Comparison of ENCODE assay signal across 27 cellular contexts in genomic region chr5:126398791-126399190, GRCh38. TPM values are rescaled to one million over a fixed set of nuclear protein-coding genes. Genes with fewer than 3 reads are reported as not detected.
"Had no signal": no experiment of that assay in that cellular context is flagged by ENCODE, and none has a peak within 500 bp of the region (broad histone marks: within the 10 kb centered on the region; RNA-seq: fewer than 3 reads in every experiment).

No MANE protein-coding gene starts in this region.

- H3K4me3 Mint-ChIP-seq: activated CD8-positive, alpha-beta T cell treated with anti-CD3 and anti-CD28 coated beads for 36 hours; activated naive CD4-positive, alpha-beta T cell treated with anti-CD3 and anti-CD28 coated beads for 36 hours; activated T-cell treated with anti-CD3 and anti-CD28 coated beads, Interleukin-2, amount 50 U/mL, for 24 hours; activated T-helper 1 cell treated with anti-CD3 and anti-CD28 coated beads, Interleukin-12 subunit alpha, Interleukin-12 subunit beta, Interleukin-2, Interleukin-4 antibody, amounts not matched to agents 30 ng/mL and 10 ng/mL and 1 ng/mL, durations not matched to agents 14 hours and 24 hours and 36 hours had no signal

- H3K4me3 ChIP-seq: SJCRH30, SK-N-MC had no signal

- H3K4me1 ChIP-seq: SJCRH30 had no signal

- ATAC-seq: activated CD8-positive, alpha-beta T cell treated with anti-CD3 and anti-CD28 coated beads for 36 hours; activated naive CD4-positive, alpha-beta T cell treated with anti-CD3 and anti-CD28 coated beads, Interleukin-2, amount 50 U/mL, for 72 hours; Panc1 had no signal

- H3K27ac Mint-ChIP-seq: activated CD8-positive, alpha-beta T cell treated with anti-CD3 and anti-CD28 coated beads for 36 hours; activated naive CD4-positive, alpha-beta T cell treated with anti-CD3 and anti-CD28 coated beads for 36 hours; activated naive CD4-positive, alpha-beta T cell treated with anti-CD3 and anti-CD28 coated beads, Interleukin-2, amount 50 U/mL, for 72 hours; activated T-cell treated with anti-CD3 and anti-CD28 coated beads, Interleukin-2, amount 50 U/mL, for 24 hours; activated T-helper 1 cell treated with anti-CD3 and anti-CD28 coated beads, Interleukin-12 subunit alpha, Interleukin-12 subunit beta, Interleukin-2, Interleukin-4 antibody, amounts not matched to agents 30 ng/mL and 10 ng/mL and 1 ng/mL, durations not matched to agents 14 hours and 24 hours and 36 hours had no signal

- DNase-seq: activated CD4-positive, alpha-beta T cell treated with anti-CD3 and anti-CD28 coated beads for 1 hour; activated CD4-positive, alpha-beta T cell treated with anti-CD3 and anti-CD28 coated beads for 48 hours; activated CD4-positive, CD25-positive, alpha-beta regulatory T cell; activated CD8-positive, alpha-beta T cell treated with anti-CD3 and anti-CD28 coated beads for 36 hours; activated gamma-delta T cell treated with Interleukin-2 at 50 U/mL for 16 hours; activated naive CD4-positive, alpha-beta T cell treated with anti-CD3 and anti-CD28 coated beads for 36 hours; activated T-cell treated with anti-CD3 and anti-CD28 coated beads, Interleukin-2, amount 50 U/mL, for 24 hours; anterior cingulate cortex; brain microvascular endothelial cell; central memory CD4-positive, alpha-beta T cell; Karpas-422; MV-4-11; NCI-H1092; NCI-H1436 treated with DMSO at 0.1 percent for 48 hours; NCI-H1694 treated with DMSO at 0.1 percent for 48 hours; NCI-H2029; NCI-H345; NCI-H524 treated with DMSO at 0.1 percent for 48 hours; SHP77; SJCRH30; T1000; WERI-Rb-1 had no signal

- H3K27ac ChIP-seq: brain microvascular endothelial cell, SJCRH30, SK-N-MC, WERI-Rb-1 had no signal

- H3K27me3 Mint-ChIP-seq: activated CD8-positive, alpha-beta T cell treated with anti-CD3 and anti-CD28 coated beads for 36 hours; activated T-cell treated with anti-CD3 and anti-CD28 coated beads, Interleukin-2, amount 50 U/mL, for 24 hours had no signal

- H3K36me3 ChIP-seq: brain microvascular endothelial cell, SJCRH30, WERI-Rb-1 had no signal

- H3K27me3 ChIP-seq: brain microvascular endothelial cell, SJCRH30 had no signal

RNA-seq across cellular contexts. Expression of gene GRAMD2B, which starts 24.4 kb away (rescaled TPM):
- total RNA-seq: NCI-H460 had no signal
